Comparison of ENCODE assay signal across 8 cellular contexts in genomic region chr12:19382111-19382526, GRCh38. TPM values are rescaled to one million over a fixed set of nuclear protein-coding genes. Genes with fewer than 3 reads are reported as not detected.
DNase-seq lines count a peak whose midpoint lies in the region; ATAC-seq lines count a peak whose summit lies in the region.

No MANE protein-coding gene starts in this region.

- ATAC-seq in GM19438 (IDR thresholded peaks at IDR 0.05; ENCODE audit: low read depth, unreplicated experiment) (peak; percentile 92), HG03342 (IDR thresholded peaks at IDR 0.05; ENCODE audit: unreplicated experiment) (peak; percentile 97)

- DNase-seq in COLO668 (lab: John Stamatoyannopoulos, UW; ENCODE audit: unreplicated experiment): peak; percentile 0
- peak; percentile 28 to 42 for DNase-seq in activated CD4-positive, alpha-beta T cell treated with anti-CD3 and anti-CD28 coated beads, Interleukin-2, amount 50 U/mL, for 4 hours
- DNase-seq in glomerular endothelial cell (ENCODE audit: extremely low read depth, low read depth, low spot score): peak; percentile 12
- DNase-seq in stimulated activated CD8-positive, alpha-beta memory T cell treated with anti-CD3 and anti-CD28 coated beads, Interleukin-4, amount 100 ng/mL, for 48 hours: peak; percentile 69
- no peak for DNase-seq in GF-D8 (lab: John Stamatoyannopoulos, UW)
- no peak for DNase-seq in ureter (ENCODE audit: low spot score)

RNA-seq across cellular contexts. Expression of gene AEBP2, which starts 57.2 kb away (rescaled TPM):
- 16.7 and 24.7 TPM in 2 replicates for total RNA-seq in glomerular endothelial cell
- 67.1 TPM for total RNA-seq in ureter

Comparison
In these comparisons a context has a peak if more than half of its experiments do, and no peak if none do; other contexts are left out.
1. DNase-seq: peak in COLO668 (single experiment), activated CD4-positive, alpha-beta T cell treated with anti-CD3 and anti-CD28 coated beads, Interleukin-2, amount 50 U/mL, for 4 hours (2 of 2), glomerular endothelial cell (single experiment) and stimulated activated CD8-positive, alpha-beta memory T cell treated with anti-CD3 and anti-CD28 coated beads, Interleukin-4, amount 100 ng/mL, for 48 hours (single experiment); none in GF-D8 (single experiment) and ureter (single experiment).